In genomic region chr2:27083410-27084296, GRCh38 we compare ENCODE assay signal across 1 cellular context.
TF ChIP-seq lines count a peak whose summit lies in the region.

No MANE protein-coding gene starts in this region.

TF ChIP-seq in HepG2, 621 proteins besides CTCF, POLR2A, EP300 and RAD21 (continued from another document):
- TF ChIP-seq, protein P1, sequence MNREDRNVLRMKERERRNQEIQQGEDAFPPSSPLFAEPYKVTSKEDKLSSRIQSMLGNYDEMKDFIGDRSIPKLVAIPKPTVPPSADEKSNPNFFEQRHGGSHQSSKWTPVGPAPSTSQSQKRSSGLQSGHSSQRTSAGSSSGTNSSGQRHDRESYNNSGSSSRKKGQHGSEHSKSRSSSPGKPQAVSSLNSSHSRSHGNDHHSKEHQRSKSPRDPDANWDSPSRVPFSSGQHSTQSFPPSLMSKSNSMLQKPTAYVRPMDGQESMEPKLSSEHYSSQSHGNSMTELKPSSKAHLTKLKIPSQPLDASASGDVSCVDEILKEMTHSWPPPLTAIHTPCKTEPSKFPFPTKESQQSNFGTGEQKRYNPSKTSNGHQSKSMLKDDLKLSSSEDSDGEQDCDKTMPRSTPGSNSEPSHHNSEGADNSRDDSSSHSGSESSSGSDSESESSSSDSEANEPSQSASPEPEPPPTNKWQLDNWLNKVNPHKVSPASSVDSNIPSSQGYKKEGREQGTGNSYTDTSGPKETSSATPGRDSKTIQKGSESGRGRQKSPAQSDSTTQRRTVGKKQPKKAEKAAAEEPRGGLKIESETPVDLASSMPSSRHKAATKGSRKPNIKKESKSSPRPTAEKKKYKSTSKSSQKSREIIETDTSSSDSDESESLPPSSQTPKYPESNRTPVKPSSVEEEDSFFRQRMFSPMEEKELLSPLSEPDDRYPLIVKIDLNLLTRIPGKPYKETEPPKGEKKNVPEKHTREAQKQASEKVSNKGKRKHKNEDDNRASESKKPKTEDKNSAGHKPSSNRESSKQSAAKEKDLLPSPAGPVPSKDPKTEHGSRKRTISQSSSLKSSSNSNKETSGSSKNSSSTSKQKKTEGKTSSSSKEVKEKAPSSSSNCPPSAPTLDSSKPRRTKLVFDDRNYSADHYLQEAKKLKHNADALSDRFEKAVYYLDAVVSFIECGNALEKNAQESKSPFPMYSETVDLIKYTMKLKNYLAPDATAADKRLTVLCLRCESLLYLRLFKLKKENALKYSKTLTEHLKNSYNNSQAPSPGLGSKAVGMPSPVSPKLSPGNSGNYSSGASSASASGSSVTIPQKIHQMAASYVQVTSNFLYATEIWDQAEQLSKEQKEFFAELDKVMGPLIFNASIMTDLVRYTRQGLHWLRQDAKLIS (CRISPR knock-in tag; IDR thresholded peaks at IDR 0.05), result no peak
- TF ChIP-seq TIGD3 (CRISPR knock-in tag; IDR thresholded peaks at IDR 0.05; ENCODE audit: borderline replicate concordance) (no peak), ATF2 (CRISPR knock-in tag; IDR thresholded peaks at IDR 0.05) (0 out of 2 replicates have a peak, but pooled peaks have one; percentile 47), ZNF543 (CRISPR knock-in tag; IDR thresholded peaks at IDR 0.05) (no peak)
